ENCODE assay signal across 8 cellular contexts in the genomic region with DNA sequence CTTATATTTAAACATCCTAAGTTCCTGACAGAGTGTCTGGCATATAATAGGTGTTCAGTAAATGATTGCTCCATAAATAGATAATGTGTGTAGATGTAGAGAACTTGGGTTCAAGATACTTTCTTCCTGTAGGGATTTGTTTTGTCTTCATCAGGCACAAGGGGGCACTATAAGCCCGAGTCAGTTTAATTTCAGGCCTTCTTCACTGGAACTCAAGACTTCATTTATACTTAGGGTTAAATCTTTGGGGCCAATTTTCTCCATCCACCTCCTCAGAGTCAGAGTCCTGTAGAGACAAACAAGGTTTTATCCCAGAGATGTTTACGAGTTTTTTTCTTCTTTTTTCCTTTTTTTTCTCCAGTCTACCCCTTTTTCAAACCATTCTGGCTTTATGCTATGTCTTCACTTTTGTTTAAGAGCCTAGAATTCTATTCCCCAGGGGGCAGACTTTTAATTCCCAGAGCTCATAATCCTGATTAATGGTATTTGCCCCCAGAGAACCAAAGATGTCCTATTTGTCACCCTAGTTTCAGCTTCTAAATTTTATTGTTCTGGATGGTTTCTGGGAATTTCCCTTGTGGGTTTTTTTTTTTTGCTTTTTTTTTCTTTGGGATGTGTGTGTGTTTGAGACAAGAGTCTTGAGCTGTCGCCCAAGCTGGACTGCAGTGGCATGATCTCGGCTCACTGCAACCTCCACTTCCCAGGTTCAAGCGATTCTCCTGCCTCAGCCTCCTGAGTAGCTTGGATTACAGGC.
DNase-seq lines count a peak whose midpoint lies in the region; ATAC-seq and TF ChIP-seq lines count a peak whose summit lies in the region.

No MANE protein-coding gene starts in this region.

- no peak for ATAC-seq in memory B cell (ENCODE audit: low read depth)
- no peak for ATAC-seq in GM18873 (IDR thresholded peaks at IDR 0.05; ENCODE audit: low FRiP score, unreplicated experiment)
- no peak for ATAC-seq in GM19395 (IDR thresholded peaks at IDR 0.05; ENCODE audit: unreplicated experiment)

- H3K4me3 ChIP-seq in SJCRH30, result no peak overlapping the region
- H3K4me3 ChIP-seq in cardiac fibroblast (replicated peaks in 1 of 2; ENCODE audit: low read depth in 2 of 2, low read length in 2 of 2), result no peak overlapping the region

- H3K4me3 Mint-ChIP-seq in memory B cell, result peak overlapping the region; percentile 39

- H3K27me3 ChIP-seq in SJCRH30, result no peaks in the 10 kb centered on the region

- H3K9me3 ChIP-seq in SJCRH30 (replicated peaks), result no peaks in the 10 kb centered on the region

- no peaks in the 10 kb centered on the region for H3K9me3 Mint-ChIP-seq in memory B cell

- peak; percentile 65 for TF ChIP-seq CTCF in cardiac fibroblast (IDR thresholded peaks at IDR 0.05; ENCODE audit: low read depth, low read length)

- H3K36me3 ChIP-seq in SJCRH30, result no peaks in the 10 kb centered on the region

- H3K36me3 Mint-ChIP-seq in memory B cell, result no peaks in the 10 kb centered on the region

- no peaks in the 10 kb centered on the region for H3K4me1 ChIP-seq in SJCRH30

- H3K4me1 Mint-ChIP-seq in memory B cell, result peaks cover 17% of the 10 kb centered on the region

- peak in 2 of 3 experiments; percentile 45 to 63 for DNase-seq in NCI-H1417 (lab: John Stamatoyannopoulos, UW)
- no peak for DNase-seq in NCI-H1417 treated with DMSO at 0.1 percent for 48 hours (lab: John Stamatoyannopoulos, UW)
- peak in 49 of 76 experiments; percentile 24 to 87 (median 70) for DNase-seq in HUDEP-2 (lab: John Stamatoyannopoulos, UW; ENCODE audit: unreplicated experiment in 76 of 76)
- peak; percentile 22 to 75 for DNase-seq in SJCRH30
- DNase-seq in cardiac fibroblast (ENCODE audit: low read depth in 2 of 2), result peak; percentile 83 to 88
- peak in 1 of 2 donors; percentile 67 for DNase-seq in memory B cell (ENCODE audit: low spot score in 2 of 2)

- no peaks in the 10 kb centered on the region for H3K27me3 Mint-ChIP-seq in memory B cell

- peak overlapping the region; percentile 65 for H3K27ac Mint-ChIP-seq in memory B cell

- no peak overlapping the region for H3K27ac ChIP-seq in SJCRH30
